17 cellular contexts compared by ENCODE assay signal in genomic region chr14:51807355-51807754, GRCh38. TPM values are rescaled to one million over a fixed set of nuclear protein-coding genes. Genes with fewer than 3 reads are reported as not detected.
DNase-seq lines count a peak whose midpoint lies in the region; ATAC-seq, FAIRE-seq and TF ChIP-seq lines count a peak whose summit lies in the region.
"Had no signal": no experiment of that assay in that cellular context is flagged by ENCODE, and none has a peak within 500 bp of the region (broad histone marks: within the 10 kb centered on the region; RNA-seq: fewer than 3 reads in every experiment).

No MANE protein-coding gene starts in this region.

- H3K4me2 ChIP-seq in mesenchymal stem cell (ENCODE audit: low read length, poor library complexity, severe bottlenecking), result no peak overlapping the region
- H3K4me2 ChIP-seq: GM23338 had no signal

- H4K8ac ChIP-seq in mesenchymal stem cell (ENCODE audit: low read length), result no peak overlapping the region

- in situ Hi-C loops in astrocyte of the spinal cord (cut with HindIII; ENCODE audit: low sequenced_read_pairs), result no loop called here

- no peak overlapping the region for H2BK15ac ChIP-seq in mesenchymal stem cell (ENCODE audit: low read depth, poor library complexity, severe bottlenecking)

- no peak overlapping the region for H2BK5ac ChIP-seq in mesenchymal stem cell (ENCODE audit: low read depth, low read length, poor library complexity, severe bottlenecking)

- no peak overlapping the region for H3K18ac ChIP-seq in mesenchymal stem cell (ENCODE audit: low read depth in 1 of 2, low read length in 2 of 2)

- peak overlapping the region; percentile 29 for H3K27ac ChIP-seq in mesenchymal stem cell (ENCODE audit: low read length, poor library complexity, severe bottlenecking)
- H3K27ac ChIP-seq: testis had no signal

- no peak for ATAC-seq in HG02763 (IDR thresholded peaks at IDR 0.05; ENCODE audit: unreplicated experiment)
- ATAC-seq: GM23338 had no signal

- no peaks in the 10 kb centered on the region for H3K27me3 ChIP-seq in mesenchymal stem cell (ENCODE audit: control insufficient read depth in 1 of 2, insufficient read depth in 1 of 2, low read length in 2 of 2)
- H3K27me3 ChIP-seq: testis had no signal

- H3K9ac ChIP-seq in mesenchymal stem cell (ENCODE audit: low read length), result peak overlapping the region; percentile 23

- H3K9me3 ChIP-seq in mesenchymal stem cell (ENCODE audit: control insufficient read depth, low read length), result peaks cover 5% of the 10 kb centered on the region
- H3K9me3 ChIP-seq: testis had no signal

- H2AFZ ChIP-seq in mesenchymal stem cell (ENCODE audit: low read depth, low read length), result no peak overlapping the region
- H2AFZ ChIP-seq: GM23338 had no signal

- no peak overlapping the region for H2BK12ac ChIP-seq in mesenchymal stem cell (ENCODE audit: low read length in 2 of 2)

- peaks cover 0 to 3% of the 10 kb centered on the region in 2 experiments for H3K36me3 ChIP-seq in mesenchymal stem cell (ENCODE audit: control insufficient read depth in 1 of 2, insufficient read depth in 2 of 2, low read depth in 1 of 2, low read length in 2 of 2)

- no peak overlapping the region for H3K4ac ChIP-seq in mesenchymal stem cell (ENCODE audit: low read depth in 1 of 2, low read length in 2 of 2)

- WGBS in mesenchymal stem cell, result 23% methylated on average over 6 of the region's 6 CpGs

- no peak overlapping the region for H3K4me3 ChIP-seq in astrocyte of the spinal cord (ENCODE audit: low read depth, low read length)
- peak overlapping the region in 1 of 2 experiments; percentile 5 for H3K4me3 ChIP-seq in mesenchymal stem cell (ENCODE audit: insufficient read depth in 1 of 2, low read depth in 1 of 2, low read length in 2 of 2)
- H3K4me3 ChIP-seq: GM23338, testis had no signal

- DNase-seq in HCEC 1CT, result peak; percentile 63
- DNase-seq in astrocyte of the spinal cord (ENCODE audit: low read depth, low spot score), result peak; percentile 20
- DNase-seq in mesenchymal stem cell, result peak; percentile 63
- DNase-seq in urothelium cell line (ENCODE audit: low spot score), result no peak
- no peak for DNase-seq in activated naive CD4-positive, alpha-beta T cell treated with Interleukin-2 at 50 U/mL for 16 hours
- no peak for DNase-seq in NCI-H2171 treated with DMSO at 0.1 percent for 48 hours (lab: John Stamatoyannopoulos, UW)
- DNase-seq: activated CD4-positive, alpha-beta memory T cell treated with anti-CD3 and anti-CD28 coated beads for 36 hours; activated naive CD4-positive, alpha-beta T cell treated with anti-CD3 and anti-CD28 coated beads, Interleukin-2, amount 10 ng/mL, durations not matched to agents 7 days and 5 days; activated T-cell treated with anti-CD3 and anti-CD28 coated beads, Interleukin-2, amount 50 U/mL, for 1 hour; cortex of kidney; DMS79; NCI-H1930; T-helper 1 cell; testis had no signal

- no peaks in the 10 kb centered on the region for H3K79me1 ChIP-seq in mesenchymal stem cell (replicated peaks; ENCODE audit: low read length, poor library complexity, severe bottlenecking)

- H3K4me1 ChIP-seq in mesenchymal stem cell (ENCODE audit: control insufficient read depth, insufficient read depth, low read depth, low read length), result no peaks in the 10 kb centered on the region
- H3K4me1 ChIP-seq: testis had no signal

- H3K23ac ChIP-seq in mesenchymal stem cell (ENCODE audit: low read length in 2 of 2), result no peak overlapping the region

- peak; percentile 83 for FAIRE-seq in urothelium cell line (lab: Jason Lieb, UNC)
- FAIRE-seq: frontal cortex had no signal

- no peak overlapping the region for H4K91ac ChIP-seq in mesenchymal stem cell (ENCODE audit: low read length)

- no peak overlapping the region for H2AK5ac ChIP-seq in mesenchymal stem cell (ENCODE audit: low read length, severe bottlenecking)

- no peak for TF ChIP-seq CTCF in astrocyte of the spinal cord (IDR thresholded peaks at IDR 0.05; ENCODE audit: low read depth, low read length)

- no peak overlapping the region for H3K14ac ChIP-seq in mesenchymal stem cell (ENCODE audit: low read length in 2 of 2)

- H2BK120ac ChIP-seq in mesenchymal stem cell (ENCODE audit: low read depth, low read length), result no peak overlapping the region

RNA-seq across cellular contexts. Expression of gene GNG2, which starts 53.1 kb away (rescaled TPM):
- polyA plus RNA-seq in mesenchymal stem cell (2013, experiment 1 of 2), result 57.8 TPM
- 57.5 TPM for polyA plus RNA-seq in mesenchymal stem cell (2013, experiment 2 of 2)

Comparison
In these comparisons a context has a peak if more than half of its experiments do, and no peak if none do; other contexts are left out.
1. DNase-seq: peak in HCEC 1CT (single experiment), astrocyte of the spinal cord (single experiment) and mesenchymal stem cell (single experiment); none in urothelium cell line (single experiment), activated naive CD4-positive, alpha-beta T cell treated with Interleukin-2 at 50 U/mL for 16 hours (single experiment) and NCI-H2171 treated with DMSO at 0.1 percent for 48 hours (single experiment).